Comparison of ENCODE assay signal across 8 cellular contexts in genomic region chr9:73151653-73152382, GRCh38. TPM values are rescaled to one million over a fixed set of nuclear protein-coding genes. Genes with fewer than 3 reads are reported as not detected.
DNase-seq lines count a peak whose midpoint lies in the region; ATAC-seq and TF ChIP-seq lines count a peak whose summit lies in the region.

ANXA1 (plus strand) TSS chr9:73151865; CDS start chr9:73158536, 6,671 bp downstream.

- H4K5ac ChIP-seq in H9 (ENCODE audit: insufficient read length, low read depth, low read length), result no peak within 1 kb of the TSS

- H2BK5ac ChIP-seq in H9 (ENCODE audit: insufficient read length, low read length), result no peak within 1 kb of the TSS

- no peak within 1 kb of the TSS for H3K56ac ChIP-seq in H9 (ENCODE audit: insufficient read length, low read depth, low read length)

- H3K4me1 ChIP-seq in H9 (ENCODE audit: insufficient read depth, low read length) (no peaks in the 10 kb centered on the region; the same call in 1 of the 2 replicates), SJSA1 (replicated peaks) (peaks cover 61% of the 10 kb centered on the region)

- H3K23ac ChIP-seq in H9 (ENCODE audit: insufficient read length, low read depth, low read length), result no peak within 1 kb of the TSS

- H2BK20ac ChIP-seq in H9 (ENCODE audit: low read depth, low read length, poor library complexity, severe bottlenecking), result no peak within 1 kb of the TSS

- DNase-seq in H9 (no peak), SJSA1 (ENCODE audit: low read depth in 1 of 2, low spot score in 2 of 2) (peak in 1 of 2 experiments; percentile 72), mucosa of gallbladder (ENCODE audit: low spot score) (no peak), NCI-H128 (lab: John Stamatoyannopoulos, UW; ENCODE audit: unreplicated experiment) (no peak), substantia nigra (lab: John Stamatoyannopoulos, UW) (no peak), DMS114 treated with DMSO at 0.1 percent for 48 hours (lab: John Stamatoyannopoulos, UW; ENCODE audit: unreplicated experiment) (no peak)
- DNase-seq in effector memory CD8-positive, alpha-beta T cell, result peak in 2 of 3 experiments; percentile 38 to 53
- DNase-seq in stimulated activated CD4-positive, alpha-beta T cell treated with anti-CD3 and anti-CD28 coated beads, Interleukin-15, amount 100 ng/mL, for 24 hours, result no peak

- H2AFZ ChIP-seq in H9 (ENCODE audit: low read length), result no peak within 1 kb of the TSS

- no peak within 1 kb of the TSS for H3K4ac ChIP-seq in H9 (ENCODE audit: low read depth, low read length)

- H3K27me3 Mint-ChIP-seq in H9 (ENCODE audit: low read depth), result no peaks in the 10 kb centered on the region
- H3K27me3 Mint-ChIP-seq in effector memory CD8-positive, alpha-beta T cell, result no peaks in the 10 kb centered on the region

- peak within 1 kb of the TSS; percentile 48 for H3K4me3 ChIP-seq in SJSA1

- no CpG with 5 or more reads among the region's 1 CpG for WGBS in H9 (ENCODE audit: extremely low coverage, insufficient read length, low lambda C conversion rate)

- no peak within 1 kb of the TSS for H2BK15ac ChIP-seq in H9 (ENCODE audit: low read depth, low read length)

- no peak within 1 kb of the TSS for H3K14ac ChIP-seq in H9 (ENCODE audit: insufficient read depth, low read length)

- H4K8ac ChIP-seq in H9 (replicated peaks; ENCODE audit: insufficient read length, low read depth, low read length), result no peak within 1 kb of the TSS

- peak within 1 kb of the TSS; percentile 90 to 95 (median 94) for H3K27ac Mint-ChIP-seq in H9
- peak within 1 kb of the TSS; percentile 97 to 99 for H3K27ac Mint-ChIP-seq in effector memory CD8-positive, alpha-beta T cell

- no peaks in the 10 kb centered on the region for H3K27me3 ChIP-seq in H9 (ENCODE audit: insufficient read depth, low read length)
- no peaks in the 10 kb centered on the region for H3K27me3 ChIP-seq in SJSA1 (replicated peaks)

- H3K27ac ChIP-seq in H9 (ENCODE audit: insufficient read length, low read depth, low read length) (peak within 1 kb of the TSS; percentile 52), SJSA1 (peak within 1 kb of the TSS; percentile 96), substantia nigra (ENCODE audit: low read depth, low read length, poor library complexity, severe bottlenecking) (no peak within 1 kb of the TSS)

- no peak within 1 kb of the TSS for H4K91ac ChIP-seq in H9 (ENCODE audit: insufficient read length, low read depth, low read length)

- no peaks in the 10 kb centered on the region for H3K79me2 ChIP-seq in H9 (ENCODE audit: insufficient read depth, low read length)

- no peaks in the 10 kb centered on the region for H3K79me1 ChIP-seq in H9 (ENCODE audit: insufficient read depth, low read depth, low read length, poor library complexity, severe bottlenecking)

- H3K9me3 Mint-ChIP-seq in H9, result no peaks in the 10 kb centered on the region; a peak in 1 of 5 replicates
- no peaks in the 10 kb centered on the region for H3K9me3 Mint-ChIP-seq in effector memory CD8-positive, alpha-beta T cell

- H3K18ac ChIP-seq in H9 (ENCODE audit: insufficient read length, low read depth, low read length), result no peak within 1 kb of the TSS

- H3K23me2 ChIP-seq in H9 (ENCODE audit: insufficient read length, low read depth, low read length, poor library complexity, severe bottlenecking), result no peaks in the 10 kb centered on the region

- no peak within 1 kb of the TSS for H2BK120ac ChIP-seq in H9 (ENCODE audit: low read depth, low read length, poor library complexity, severe bottlenecking)

- H3K9ac ChIP-seq in H9 (ENCODE audit: extremely low read depth, insufficient read length, low read length), result no peak within 1 kb of the TSS

- H3K4me1 Mint-ChIP-seq in H9, result peaks cover 30 to 34% of the 10 kb centered on the region in 2 experiments
- H3K4me1 Mint-ChIP-seq in effector memory CD8-positive, alpha-beta T cell (ENCODE audit: low read depth in 2 of 2), result peaks cover 27 to 42% of the 10 kb centered on the region in 2 donors

- H3T11ph ChIP-seq in H9 (ENCODE audit: low read length), result no peak within 1 kb of the TSS

- peak within 1 kb of the TSS in 1 of 2 experiments; percentile 9; a peak in 1 of 5 replicates for H3K4me3 Mint-ChIP-seq in H9
- H3K4me3 Mint-ChIP-seq in effector memory CD8-positive, alpha-beta T cell, result peak within 1 kb of the TSS; percentile 92 to 99

- H2AK5ac ChIP-seq in H9 (ENCODE audit: insufficient read length, low read length), result no peak within 1 kb of the TSS

- peak; percentile 55 for ATAC-seq in effector memory CD8-positive, alpha-beta T cell (replicated peaks)

- H3K4me2 ChIP-seq in H9 (ENCODE audit: insufficient read depth, insufficient read length, low read length), result no peak within 1 kb of the TSS

- peaks cover 37% of the 10 kb centered on the region for H3K36me3 ChIP-seq in SJSA1

- H3K36me3 Mint-ChIP-seq in H9 (ENCODE audit: insufficient read depth in 1 of 3, low read depth in 3 of 3), result no peaks in the 10 kb centered on the region
- peaks cover 47% of the 10 kb centered on the region for H3K36me3 Mint-ChIP-seq in effector memory CD8-positive, alpha-beta T cell (ENCODE audit: insufficient read depth)

- no peak for TF ChIP-seq CTCF in H9 (conservative IDR thresholded peaks at IDR 0.05)

- no peaks in the 10 kb centered on the region for H4K20me1 ChIP-seq in H9 (ENCODE audit: control insufficient read depth, insufficient read depth, insufficient read length)

- no peaks in the 10 kb centered on the region for H3K9me3 ChIP-seq in H9 (ENCODE audit: control insufficient read depth, low read depth, low read length)
- H3K9me3 ChIP-seq in SJSA1 (replicated peaks), result no peaks in the 10 kb centered on the region

- no peak within 1 kb of the TSS for H2BK12ac ChIP-seq in H9 (ENCODE audit: insufficient read length, low read depth, low read length)

RNA-seq across cellular contexts. Expression of gene ANXA1, which starts in this region (rescaled TPM):
- total RNA-seq in H9 (2021) (3.5 and 3.6 TPM in 2 replicates), mucosa of gallbladder (55.5 TPM)
- 848 and 934 TPM in 2 replicates for total RNA-seq in SJSA1 (2014; rRNA removed; shearing (Covaris generic))

Comparison
In these comparisons a context has a peak if more than half of its experiments do, and no peak if none do; other contexts are left out.
1. RNA of gene ANXA1 (total RNA-seq): 848 to 934 TPM in SJSA1; 55.5 TPM in mucosa of gallbladder (single experiment) and 3.5 to 3.6 TPM in H9; every median in the first group is over 10 times any median in the second.
2. DNase-seq: peak in effector memory CD8-positive, alpha-beta T cell (2 of 3); none in H9 (single experiment), mucosa of gallbladder (single experiment), stimulated activated CD4-positive, alpha-beta T cell treated with anti-CD3 and anti-CD28 coated beads, Interleukin-15, amount 100 ng/mL, for 24 hours (single experiment), NCI-H128 (single experiment), substantia nigra (0 of 49) and DMS114 treated with DMSO at 0.1 percent for 48 hours (single experiment).